In genomic region chr22:40628354-40629042, GRCh38 we compare ENCODE assay signal across 11 cellular contexts. TPM values are rescaled to one million over a fixed set of nuclear protein-coding genes. Genes with fewer than 3 reads are reported as not detected.
DNase-seq lines count a peak whose midpoint lies in the region; ATAC-seq and TF ChIP-seq lines count a peak whose summit lies in the region.
"Had no signal": no experiment of that assay in that cellular context is flagged by ENCODE, and none has a peak within 500 bp of the region (broad histone marks: within the 10 kb centered on the region; RNA-seq: fewer than 3 reads in every experiment).

No MANE protein-coding gene starts in this region.

- H3K9ac ChIP-seq in GM23248: no peak overlapping the region

- ATAC-seq in foreskin keratinocyte: peak; percentile 20
- ATAC-seq in GM21723 (IDR thresholded peaks at IDR 0.05; ENCODE audit: unreplicated experiment): no peak
- no peak for ATAC-seq in HG03571 (IDR thresholded peaks at IDR 0.05; ENCODE audit: unreplicated experiment)
- ATAC-seq in GM18505 (IDR thresholded peaks at IDR 0.05; ENCODE audit: unreplicated experiment): no peak

- DNase-seq in AG09309 (ENCODE audit: low read depth) (peak; percentile 24), GM23248 (peak; percentile 79), SW480 (ENCODE audit: low spot score) (peak; percentile 6), foreskin keratinocyte (peak in 1 of 2 donors; percentile 53), NCI-H1092 (lab: John Stamatoyannopoulos, UW) (no peak)
- DNase-seq: DMS79, kidney glomerular epithelial cell, NCI-H524 treated with DMSO at 0.1 percent for 48 hours had no signal

- TF ChIP-seq CTCF in AG09309 (IDR thresholded peaks at IDR 0.05; ENCODE audit: control insufficient read depth, insufficient read depth, low read depth, low read length, missing control alignments) (no peak), foreskin keratinocyte (conservative IDR thresholded peaks at IDR 0.05) (no peak)

- in situ Hi-C loops in GM23248 (cut with MboI): loop anchor here (25.0 kb wide), 1 partner anchor 191 kb away; no protein-coding TSS in a partner anchor

- H3K9me3 ChIP-seq in GM23248 (ENCODE audit: low read depth): no peaks in the 10 kb centered on the region

- peaks cover 100% of the 10 kb centered on the region for H3K79me2 ChIP-seq in GM23248 (ENCODE audit: insufficient read depth)

- WGBS in GM23248 (ENCODE audit: low coverage in 1 of 2, low lambda C conversion rate in 2 of 2, missing lambda C conversion rate in 2 of 2), 2 experiments: 78 to 84% methylated on average over 3 of the region's 3 CpGs

- H3K27ac ChIP-seq in GM23248 (peak overlapping the region; percentile 32), foreskin keratinocyte (no peak overlapping the region)

- peaks cover 20% of the 10 kb centered on the region for H3F3A ChIP-seq in GM23248 (ENCODE audit: insufficient read depth)

- no peak overlapping the region for H2AFZ ChIP-seq in GM23248

- peaks cover 3% of the 10 kb centered on the region; the same call in 1 of the 2 replicates for H4K20me1 ChIP-seq in GM23248 (ENCODE audit: insufficient read depth)

- H3K9me2 ChIP-seq in GM23248 (ENCODE audit: insufficient read depth): no peaks in the 10 kb centered on the region

- H3K4me3 ChIP-seq in AG09309 (ENCODE audit: control insufficient read depth, low read depth, low read length) (no peak overlapping the region), GM23248 (0 out of 2 replicates have a peak overlapping the region, but pooled peaks have one; percentile 0)

- H3K27me3 ChIP-seq in GM23248 (replicated peaks; ENCODE audit: insufficient read depth) (no peaks in the 10 kb centered on the region), foreskin keratinocyte (no peaks in the 10 kb centered on the region)

- no peaks in the 10 kb centered on the region for H3K36me3 ChIP-seq in GM23248 (ENCODE audit: low read depth)

- H3K4me1 ChIP-seq in GM23248 (ENCODE audit: insufficient read depth) (peaks cover 24% of the 10 kb centered on the region), foreskin keratinocyte (peaks cover 32% of the 10 kb centered on the region)

- H3K4me2 ChIP-seq in GM23248 (ENCODE audit: unreplicated experiment): peak overlapping the region; percentile 37

- no peak for TF ChIP-seq POLR2A in GM18505 (IDR thresholded peaks at IDR 0.05; ENCODE audit: borderline replicate concordance, extremely low read depth, insufficient read depth, insufficient read length)

RNA-seq across cellular contexts. Expression of gene MRTFA, which starts 8.0 kb away (rescaled TPM):
- total RNA-seq in GM23248 (2014; rRNA removed; shearing (Covaris generic)): 49.2 and 59.2 TPM in 2 replicates
- polyA plus RNA-seq in GM23248 (2016; fragmentation: Nextera tagmentation; extraction: Ambion mirVana): 24.0 and 24.2 TPM in 2 replicates
- total RNA-seq in foreskin keratinocyte: 29.3 and 29.8 TPM in 2 replicates
- polyA plus RNA-seq in foreskin keratinocyte: 17.0 and 18.6 TPM in 2 replicates

RNA-seq across cellular contexts. Expression of gene MCHR1, which starts 50.8 kb away (rescaled TPM):
- 0.65 TPM in 1 of 2 replicates, not detected in the other for total RNA-seq in GM23248 (2014; rRNA removed; shearing (Covaris generic))
- polyA plus RNA-seq in GM23248 (2016; fragmentation: Nextera tagmentation; extraction: Ambion mirVana) (0.11 and 0.32 TPM in 2 replicates), foreskin keratinocyte (0.11 and 0.39 TPM in 2 replicates)
- 0.27 and 0.28 TPM in 2 replicates for total RNA-seq in foreskin keratinocyte
